Comparison of ENCODE assay signal across 7 cellular contexts in the genomic region with DNA sequence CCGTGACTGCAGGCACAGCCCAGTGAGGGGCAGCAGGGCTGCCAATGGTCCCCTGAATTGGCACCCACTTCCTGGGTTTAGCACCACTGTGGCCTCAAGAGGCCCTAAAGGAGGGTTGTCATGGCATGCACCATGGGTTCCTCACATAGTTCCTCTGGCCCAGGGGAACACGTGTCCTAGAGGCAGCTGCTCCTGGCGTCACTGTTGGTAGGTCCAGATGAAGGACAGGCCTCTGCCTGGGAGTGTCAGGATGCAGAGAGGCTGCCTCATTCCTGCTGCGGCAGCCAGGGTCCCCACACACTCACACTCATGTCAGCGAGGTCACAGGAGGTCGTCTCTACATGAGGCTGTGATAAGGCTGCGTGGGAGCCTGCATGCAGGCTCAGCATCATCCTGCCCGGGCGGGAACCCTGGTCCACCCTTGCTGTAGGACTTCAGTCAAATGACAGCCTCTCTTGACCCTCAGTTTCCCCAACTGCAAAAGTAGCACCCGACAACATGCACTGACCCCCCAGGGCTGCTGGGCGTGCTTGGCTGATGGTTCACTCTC. TPM values are rescaled to one million over a fixed set of nuclear protein-coding genes. Genes with fewer than 3 reads are reported as not detected.
A peak's percentile ranks its signal among the peaks of the same experiment; 100 is the strongest.
DNase-seq lines count a peak whose midpoint lies in the region; ATAC-seq and TF ChIP-seq lines count a peak whose summit lies in the region.

No MANE protein-coding gene starts in this region.

- no CpG with 5 or more reads among the region's 11 CpGs for WGBS in trophoblast cell (ENCODE audit: extremely low coverage, insufficient coverage, insufficient read length)

- no peak for ATAC-seq in HG02588 (IDR thresholded peaks at IDR 0.05; ENCODE audit: unreplicated experiment)
- no peak for ATAC-seq in GM18858 (IDR thresholded peaks at IDR 0.05; ENCODE audit: unreplicated experiment)

- H4K20me1 ChIP-seq in DOHH2 (ENCODE audit: control insufficient read depth, insufficient read depth, low read depth, low read length), result no peaks in the 10 kb centered on the region
- no peaks in the 10 kb centered on the region for H4K20me1 ChIP-seq in OCI-LY1 (ENCODE audit: insufficient read depth, low read length)

- H3K4ac ChIP-seq in trophoblast cell (ENCODE audit: low read depth, low read length), result no peak overlapping the region

- no peak overlapping the region for H3K23ac ChIP-seq in trophoblast cell (ENCODE audit: low read length)

- no peak overlapping the region for H2BK120ac ChIP-seq in trophoblast cell (ENCODE audit: insufficient read depth, low read length, poor library complexity)

- H2AFZ ChIP-seq in OCI-LY1 (ENCODE audit: low read length) (no peak overlapping the region), trophoblast cell (ENCODE audit: insufficient read depth, low read length, poor library complexity) (no peak overlapping the region)

- no peak for TF ChIP-seq POLR2A in erythroblast (IDR thresholded peaks at IDR 0.05; ENCODE audit: low read length)

- H3K79me1 ChIP-seq in trophoblast cell (ENCODE audit: low read length), result no peaks in the 10 kb centered on the region

- DNase-seq in erythroblast (lab: John Stamatoyannopoulos, UW) (peak; percentile 65 to 66), trophoblast cell (no peak), NCI-H1930 (lab: John Stamatoyannopoulos, UW) (no peak)

- H3K27me3 ChIP-seq in DOHH2 (ENCODE audit: control insufficient read depth, low read length), result no peaks in the 10 kb centered on the region
- H3K27me3 ChIP-seq in OCI-LY1 (ENCODE audit: insufficient read depth, low read length), result no peaks in the 10 kb centered on the region
- H3K27me3 ChIP-seq in trophoblast cell (ENCODE audit: insufficient read depth, low read length), result no peaks in the 10 kb centered on the region

- H2BK5ac ChIP-seq in trophoblast cell (ENCODE audit: low read depth, low read length, poor library complexity), result no peak overlapping the region

- H2BK12ac ChIP-seq in trophoblast cell (ENCODE audit: low read length), result no peak overlapping the region

- H3K14ac ChIP-seq in trophoblast cell (ENCODE audit: low read length), result no peak overlapping the region

- no peak overlapping the region for H4K12ac ChIP-seq in trophoblast cell (ENCODE audit: low read depth, low read length)

- H3K9ac ChIP-seq in OCI-LY1 (ENCODE audit: low read length) (peak overlapping the region; percentile 72; the same call in 1 of the 2 replicates), trophoblast cell (ENCODE audit: low read length) (no peak overlapping the region)

- no peak overlapping the region for H4K8ac ChIP-seq in trophoblast cell (ENCODE audit: low read depth, low read length)

- H3K4me2 ChIP-seq in DOHH2 (ENCODE audit: low read length) (peak overlapping the region; percentile 87), OCI-LY1 (ENCODE audit: low read length) (peak overlapping the region; percentile 82), trophoblast cell (ENCODE audit: low read length) (peak overlapping the region; percentile 64)

- H3K9me2 ChIP-seq in DOHH2 (replicated peaks; ENCODE audit: control insufficient read depth, low read length), result no peaks in the 10 kb centered on the region
- no peaks in the 10 kb centered on the region for H3K9me2 ChIP-seq in OCI-LY1 (ENCODE audit: low read depth, low read length)

- H3K36me3 ChIP-seq in DOHH2 (ENCODE audit: control insufficient read depth, low read length), result no peaks in the 10 kb centered on the region
- H3K36me3 ChIP-seq in OCI-LY1 (ENCODE audit: insufficient read depth, low read length), result no peaks in the 10 kb centered on the region
- H3K36me3 ChIP-seq in trophoblast cell (ENCODE audit: control insufficient read depth in 1 of 2, insufficient read depth in 2 of 2, low read length in 2 of 2), result no peaks in the 10 kb centered on the region

- H2AK5ac ChIP-seq in trophoblast cell (ENCODE audit: low read length), result no peak overlapping the region

- H3K4me3 ChIP-seq in DOHH2 (ENCODE audit: low read length), result peak overlapping the region; percentile 79
- H3K4me3 ChIP-seq in OCI-LY1 (ENCODE audit: low read depth, low read length, poor library complexity, severe bottlenecking), result peak overlapping the region; percentile 63
- no peak overlapping the region for H3K4me3 ChIP-seq in trophoblast cell (ENCODE audit: low read depth, low read length)

- H3K9me3 ChIP-seq in DOHH2 (ENCODE audit: control insufficient read depth, insufficient read depth, low read length), result no peaks in the 10 kb centered on the region
- H3K9me3 ChIP-seq in OCI-LY1 (ENCODE audit: low read length), result no peaks in the 10 kb centered on the region
- H3K9me3 ChIP-seq in trophoblast cell (ENCODE audit: insufficient read depth, low read depth, low read length), result no peaks in the 10 kb centered on the region

- H3K79me2 ChIP-seq in DOHH2 (ENCODE audit: control insufficient read depth, low read length) (no peaks in the 10 kb centered on the region), OCI-LY1 (ENCODE audit: insufficient read depth, low read length) (no peaks in the 10 kb centered on the region), trophoblast cell (ENCODE audit: control insufficient read depth, insufficient read depth, low read length, poor library complexity) (no peaks in the 10 kb centered on the region)

- no peak overlapping the region for H4K91ac ChIP-seq in trophoblast cell (ENCODE audit: low read depth, low read length)

- H3K4me1 ChIP-seq in DOHH2 (ENCODE audit: control insufficient read depth, low read length) (peaks cover 18% of the 10 kb centered on the region), OCI-LY1 (ENCODE audit: insufficient read depth, low read length, severe bottlenecking) (peaks cover 22% of the 10 kb centered on the region), trophoblast cell (ENCODE audit: control insufficient read depth in 1 of 2, insufficient read depth in 2 of 2, low read length in 2 of 2) (peaks cover 4 to 8% of the 10 kb centered on the region in 2 experiments)

- H3K27ac ChIP-seq in DOHH2 (ENCODE audit: low read depth, low read length) (no peak overlapping the region), OCI-LY1 (ENCODE audit: low read depth, low read length, poor library complexity, severe bottlenecking) (no peak overlapping the region), trophoblast cell (ENCODE audit: low read depth, low read length) (no peak overlapping the region)

- TF ChIP-seq CTCF in DOHH2 (IDR thresholded peaks at IDR 0.05; ENCODE audit: low read depth, low read length, poor library complexity, severe bottlenecking) (no peak), OCI-LY1 (IDR thresholded peaks at IDR 0.05; ENCODE audit: low read length) (no peak)

- no peak overlapping the region for H3K18ac ChIP-seq in trophoblast cell (ENCODE audit: low read length)

- H3F3A ChIP-seq in DOHH2 (ENCODE audit: control insufficient read depth, insufficient read depth) (no peaks in the 10 kb centered on the region), OCI-LY1 (ENCODE audit: insufficient read depth, low read length) (no peaks in the 10 kb centered on the region)

RNA-seq across cellular contexts. Expression of gene SFMBT1, which starts 26.1 kb away (rescaled TPM):
- polyA plus RNA-seq in trophoblast cell (2013), result 1.4 and 1.8 TPM in 2 replicates

RNA-seq across cellular contexts. Expression of gene RFT1, which starts 58.3 kb away (rescaled TPM):
- polyA plus RNA-seq in trophoblast cell (2013), result 10.1 and 10.5 TPM in 2 replicates

Comparison
In these comparisons a context has a peak if more than half of its experiments do, and no peak if none do; other contexts are left out.
1. DNase-seq: peak in erythroblast (2 of 2); none in trophoblast cell (0 of 2) and NCI-H1930 (0 of 2).
2. Peak in every context shown above with its lines, with median percentiles within 50 percentile points of each other: H3K4me2 ChIP-seq.